ENCODE assay signal across 22 cellular contexts in genomic region chr1:33424610-33425009, GRCh38. TPM values are rescaled to one million over a fixed set of nuclear protein-coding genes. Genes with fewer than 3 reads are reported as not detected.
A peak's percentile ranks its signal among the peaks of the same experiment; 100 is the strongest.
DNase-seq lines count a peak whose midpoint lies in the region; ATAC-seq, FAIRE-seq and TF ChIP-seq lines count a peak whose summit lies in the region.
"Had no signal": no experiment of that assay in that cellular context is flagged by ENCODE, and none has a peak within 500 bp of the region (broad histone marks: within the 10 kb centered on the region; RNA-seq: fewer than 3 reads in every experiment).

No MANE protein-coding gene starts in this region.

- WGBS in mesodermal cell (ENCODE audit: insufficient coverage in 2 of 2), 2 experiments = 50% methylated on average over 1 of the region's 2 CpGs; no CpG with 5 or more reads in 1 of the 2 experiments

- H3K27ac ChIP-seq in mesodermal cell (ENCODE audit: low read depth, low read length, severe bottlenecking) = peak overlapping the region; percentile 55
- H3K27ac ChIP-seq: A549, C4-2B, suprapubic skin, uterus had no signal

- H3K9me3 ChIP-seq in mesodermal cell (ENCODE audit: control insufficient read depth, low read length) = no peaks in the 10 kb centered on the region
- H3K9me3 ChIP-seq: A549, prostate gland, suprapubic skin, uterus had no signal

- FAIRE-seq in bronchial epithelial cell (lab: Jason Lieb, UNC) (no peak), GM19239 (lab: Jason Lieb, UNC) (no peak)
- FAIRE-seq: A549, GM12891, keratinocyte, RCC 7860 had no signal

- no peak for ATAC-seq in GM21447 (IDR thresholded peaks at IDR 0.05; ENCODE audit: unreplicated experiment)
- no peak for ATAC-seq in GM21526 (IDR thresholded peaks at IDR 0.05; ENCODE audit: low FRiP score, unreplicated experiment)
- ATAC-seq: A549 had no signal

- TF ChIP-seq CTCF in bronchial epithelial cell (IDR thresholded peaks at IDR 0.05; ENCODE audit: insufficient read depth, low read length, severe bottlenecking) = no peak

- H3K36me3 ChIP-seq in bronchial epithelial cell (ENCODE audit: control insufficient read depth, insufficient read depth, low read length) (no peaks in the 10 kb centered on the region), mesodermal cell (ENCODE audit: control insufficient read depth, insufficient read depth, low read length) (peaks cover 25% of the 10 kb centered on the region)
- H3K36me3 ChIP-seq: prostate gland, suprapubic skin, uterus had no signal

- H3K4me3 ChIP-seq in bronchial epithelial cell (ENCODE audit: low read depth, low read length) (no peak overlapping the region), mesodermal cell (ENCODE audit: extremely low read depth, insufficient read depth, low read length, poor library complexity, severe bottlenecking) (no peak overlapping the region)
- H3K4me3 ChIP-seq: A549, prostate gland, suprapubic skin, uterus had no signal

- peak; percentile 27 for DNase-seq in AG08395 (ENCODE audit: low spot score)
- peak; percentile 98 for DNase-seq in RKO (ENCODE audit: low spot score)
- DNase-seq in bronchial epithelial cell (ENCODE audit: low read depth) = peak; percentile 28
- DNase-seq in stimulated activated CD4-positive, alpha-beta T cell treated with anti-CD3 and anti-CD28 coated beads, Interleukin-4, amount 100 ng/mL, for 4 hours = no peak
- no peak for DNase-seq in GM19239 (ENCODE audit: insufficient read length, low spot score)
- DNase-seq: activated CD4-positive, alpha-beta T cell treated with anti-CD3 and anti-CD28 coated beads, Interleukin-2, amount 50 U/mL, for 4 hours; activated T-cell treated with anti-CD3 and anti-CD28 coated beads for 4 hours; aorta; hippocampal formation; NCI-H2029; NCI-H345; uterus had no signal

- H3K27me3 ChIP-seq in bronchial epithelial cell (ENCODE audit: control insufficient read depth, insufficient read depth, low read length) = no peaks in the 10 kb centered on the region
- H3K27me3 ChIP-seq: suprapubic skin, uterus had no signal

- H3K4me1 ChIP-seq in mesodermal cell (ENCODE audit: control insufficient read depth, insufficient read depth, low read length, poor library complexity, severe bottlenecking) = peaks cover 45% of the 10 kb centered on the region

RNA-seq across cellular contexts. Expression of gene PHC2, which starts 6.3 kb away (rescaled TPM):
- 19.7 and 32.1 TPM in 2 replicates for total RNA-seq in bronchial epithelial cell
- 179 TPM for polyA plus RNA-seq in mesodermal cell (2013, experiment 1 of 2)
- 133 TPM for polyA plus RNA-seq in mesodermal cell (2013, experiment 2 of 2)

RNA-seq across cellular contexts. Expression of gene ZSCAN20, which starts 47.8 kb away (rescaled TPM):
- total RNA-seq in bronchial epithelial cell = 5.0 and 8.2 TPM in 2 replicates
- polyA plus RNA-seq in mesodermal cell (2013, experiment 1 of 2) = 4.2 TPM
- polyA plus RNA-seq in mesodermal cell (2013, experiment 2 of 2) = 3.3 TPM

Comparison
In these comparisons a context has a peak if more than half of its experiments do, and no peak if none do; other contexts are left out.
1. DNase-seq: peak in AG08395 (single experiment), RKO (single experiment) and bronchial epithelial cell (single experiment); none in stimulated activated CD4-positive, alpha-beta T cell treated with anti-CD3 and anti-CD28 coated beads, Interleukin-4, amount 100 ng/mL, for 4 hours (0 of 2) and GM19239 (single experiment).